10 cellular contexts compared by ENCODE assay signal in genomic region chr2:100580474-100581264, GRCh38. TPM values are rescaled to one million over a fixed set of nuclear protein-coding genes. Genes with fewer than 3 reads are reported as not detected.
DNase-seq lines count a peak whose midpoint lies in the region; ATAC-seq, FAIRE-seq and TF ChIP-seq lines count a peak whose summit lies in the region.
"Had no signal": no experiment of that assay in that cellular context is flagged by ENCODE, and none has a peak within 500 bp of the region (broad histone marks: within the 10 kb centered on the region; RNA-seq: fewer than 3 reads in every experiment).

No MANE protein-coding gene starts in this region.

- H3K9me3 Mint-ChIP-seq in activated naive CD4-positive, alpha-beta T cell treated with anti-CD3 and anti-CD28 coated beads for 36 hours, result no peaks in the 10 kb centered on the region
- H3K9me3 Mint-ChIP-seq in Calu3 (ENCODE audit: low read depth, unreplicated experiment), result no peaks in the 10 kb centered on the region
- H3K9me3 Mint-ChIP-seq: brain had no signal

- DNase-seq in GM12892 (ENCODE audit: insufficient read length) (no peak), OCI-M1 (lab: John Stamatoyannopoulos, UW) (peak; percentile 29), Calu3 (no peak), T1000 (lab: John Stamatoyannopoulos, UW) (no peak), iPS-NIHi11 (ENCODE audit: low spot score) (no peak)
- DNase-seq in activated naive CD4-positive, alpha-beta T cell treated with anti-CD3 and anti-CD28 coated beads for 36 hours, result peak; percentile 62
- DNase-seq: right cardiac atrium had no signal

- no peaks in the 10 kb centered on the region for H3K27me3 Mint-ChIP-seq in activated naive CD4-positive, alpha-beta T cell treated with anti-CD3 and anti-CD28 coated beads for 36 hours (ENCODE audit: low read depth)
- H3K27me3 Mint-ChIP-seq in Calu3 (ENCODE audit: unreplicated experiment), result no peaks in the 10 kb centered on the region

- no peak overlapping the region for H3K4me3 ChIP-seq in skin epidermis

- FAIRE-seq in GM12892 (lab: Jason Lieb, UNC), result peak; percentile 82

- H3K27ac ChIP-seq in skin epidermis, result peak overlapping the region in 18 of 21 experiments; percentile 14 to 86 (median 51)

- intact Hi-C loops in activated naive CD4-positive, alpha-beta T cell treated with anti-CD3 and anti-CD28 coated beads for 36 hours (cut with micrococcal nuclease), result loop anchor here (1.0 to 10.0 kb wide), 3 partner anchors 8 to 516 kb away; partner anchors contain the start of gene PDCL3
- intact Hi-C loops in Calu3 (cut with micrococcal nuclease; ENCODE audit: unreplicated experiment), result no loop called here

- peak; percentile 81 for ATAC-seq in HG02759 (IDR thresholded peaks at IDR 0.05; ENCODE audit: unreplicated experiment)

- peaks cover 6% of the 10 kb centered on the region for H3K36me3 Mint-ChIP-seq in activated naive CD4-positive, alpha-beta T cell treated with anti-CD3 and anti-CD28 coated beads for 36 hours (ENCODE audit: low read depth)
- no peaks in the 10 kb centered on the region for H3K36me3 Mint-ChIP-seq in Calu3 (ENCODE audit: insufficient read depth, unreplicated experiment)

- no TSS peak for BruUV-seq in Calu3 (replicated peaks; lab: Mats Ljungman, UMichigan)

- H3K27ac Mint-ChIP-seq in activated naive CD4-positive, alpha-beta T cell treated with anti-CD3 and anti-CD28 coated beads for 36 hours, result peak overlapping the region; percentile 93
- no peak overlapping the region for H3K27ac Mint-ChIP-seq in Calu3 (ENCODE audit: unreplicated experiment)
- H3K27ac Mint-ChIP-seq: brain had no signal

- H3K4me1 Mint-ChIP-seq in activated naive CD4-positive, alpha-beta T cell treated with anti-CD3 and anti-CD28 coated beads for 36 hours (ENCODE audit: low read depth), result peaks cover 40% of the 10 kb centered on the region
- H3K4me1 Mint-ChIP-seq in Calu3 (ENCODE audit: low read depth, unreplicated experiment), result no peaks in the 10 kb centered on the region
- H3K4me1 Mint-ChIP-seq: brain had no signal

- CTCF ChIA-PET in activated naive CD4-positive, alpha-beta T cell treated with anti-CD3 and anti-CD28 coated beads for 36 hours (lab: Charles Lee), result interaction anchor here (0.6 to 2.1 kb wide), 8 partner anchors 8 to 153 kb away, joined by 3 to 15 read pairs (median 4); partner anchors contain the start of gene PDCL3
- CTCF ChIA-PET in Calu3 (lab: Charles Lee), result no interaction called here

- no peak for TF ChIP-seq CTCF in Calu3 (IDR thresholded peaks at IDR 0.05; ENCODE audit: unreplicated experiment)

- peak; percentile 40; the same call in 1 of the 2 replicates for TF ChIP-seq POLR2A in GM12892 (IDR thresholded peaks at IDR 0.05; ENCODE audit: low read depth, low read length)

- H3K4me3 Mint-ChIP-seq in activated naive CD4-positive, alpha-beta T cell treated with anti-CD3 and anti-CD28 coated beads for 36 hours, result peak overlapping the region; percentile 56
- no peak overlapping the region for H3K4me3 Mint-ChIP-seq in Calu3 (ENCODE audit: low read depth, unreplicated experiment)
- H3K4me3 Mint-ChIP-seq: brain had no signal

RNA-seq across cellular contexts. Expression of gene PDCL3, which starts 17.9 kb away (rescaled TPM):
- 33.9 TPM for polyA plus RNA-seq in GM12892 (2012; ENCODE audit: missing spikeins)
- total RNA-seq in activated naive CD4-positive, alpha-beta T cell treated with anti-CD3 and anti-CD28 coated beads for 36 hours, result 10 to 100 TPM; 42.2 to 42.8 TPM
- total RNA-seq in Calu3 (2022), result 23.0 and 27.8 TPM in 2 replicates

Comparison
In these comparisons a context has a peak if more than half of its experiments do, and no peak if none do; other contexts are left out.
1. DNase-seq: peak in OCI-M1 (single experiment) and activated naive CD4-positive, alpha-beta T cell treated with anti-CD3 and anti-CD28 coated beads for 36 hours (single experiment); none in GM12892 (single experiment), Calu3 (single experiment), T1000 (single experiment) and iPS-NIHi11 (single experiment).